16 cellular contexts compared by ENCODE assay signal in genomic region chr5:33489481-33490067, GRCh38. TPM values are rescaled to one million over a fixed set of nuclear protein-coding genes. Genes with fewer than 3 reads are reported as not detected.
DNase-seq lines count a peak whose midpoint lies in the region; ATAC-seq, FAIRE-seq and TF ChIP-seq lines count a peak whose summit lies in the region.
"Had no signal": no experiment of that assay in that cellular context is flagged by ENCODE, and none has a peak within 500 bp of the region (broad histone marks: within the 10 kb centered on the region; RNA-seq: fewer than 3 reads in every experiment).

No MANE protein-coding gene starts in this region.

- no peak overlapping the region for H2BK20ac ChIP-seq in H1 (ENCODE audit: low read length)

- FAIRE-seq in H1 (lab: Jason Lieb, UNC): peak; percentile 83
- FAIRE-seq: A204.1, D721Med, G401.6, GM12891 had no signal

- DNase-seq in H1 (ENCODE audit: low read depth in 1 of 2, low spot score in 2 of 2): no peak
- peak in 2 of 3 donors; percentile 17 to 32 for DNase-seq in mucosa of descending colon
- DNase-seq in ascending aorta (ENCODE audit: low spot score in 2 of 2): no peak
- no peak for DNase-seq in NCI-H1048 (lab: John Stamatoyannopoulos, UW)
- DNase-seq: AML-193; Caco-2; CD4-positive, alpha-beta T cell had no signal

- no peaks in the 10 kb centered on the region for H3K79me2 ChIP-seq in H1 (ENCODE audit: control insufficient read depth in 1 of 2, insufficient read depth in 2 of 2, low read length in 2 of 2)

- no peak for TF ChIP-seq RAD21 in H1 (IDR thresholded peaks at IDR 0.05 in 1 of 2, conservative IDR thresholded peaks at IDR 0.05 in 1 of 2; ENCODE audit: low read depth in 2 of 2, low read length in 2 of 2)

- no peak overlapping the region for H2BK15ac ChIP-seq in H1 (ENCODE audit: low read length)

- H3K23me2 ChIP-seq in H1 (ENCODE audit: low read depth, low read length): no peaks in the 10 kb centered on the region

- H4K5ac ChIP-seq in H1 (ENCODE audit: insufficient read length, low read depth, low read length): no peak overlapping the region

- H3K18ac ChIP-seq in H1 (ENCODE audit: extremely low read depth, low read length): no peak overlapping the region

- CTCF ChIA-PET in HEK293 (lab: Yijun Ruan, JAX): no interaction called here
- CTCF ChIA-PET in H1 (lab: Charles Lee; ENCODE audit: partially characterized antibody): interaction anchor here (0.7 to 2.4 kb wide), 7 partner anchors 9 to 1126 kb away, joined by 3 to 8 read pairs (median 4); no protein-coding TSS in a partner anchor

- no peaks in the 10 kb centered on the region for H4K20me1 ChIP-seq in H1 (replicated peaks in 1 of 2; ENCODE audit: control insufficient read depth in 1 of 2, insufficient read depth in 2 of 2, low read length in 2 of 2)

- H3K4ac ChIP-seq in H1 (replicated peaks; ENCODE audit: insufficient read length, low read depth, low read length): no peak overlapping the region

- no peak overlapping the region for H3K9ac ChIP-seq in H1 (replicated peaks in 1 of 4; ENCODE audit: extremely low read depth in 1 of 4, low read depth in 3 of 4, low read length in 3 of 4)
- H3K9ac ChIP-seq: KMS-11 had no signal

- POLR2A ChIA-PET in HEK293 (lab: Yijun Ruan, JAX) (no interaction called here), H1 (lab: Charles Lee; ENCODE audit: partially characterized antibody) (interaction anchor here (0.9 to 2.4 kb wide), 7 partner anchors 9 to 48 kb away, joined by 3 to 8 read pairs (median 6); partner anchors contain the start of gene TARS1)

- H2AFZ ChIP-seq in H1 (ENCODE audit: low read length): no peak overlapping the region

- H3K36me3 ChIP-seq in HEK293 (ENCODE audit: control insufficient read depth in 2 of 2, insufficient read depth in 1 of 2, low read length in 2 of 2): no peaks in the 10 kb centered on the region
- no peaks in the 10 kb centered on the region for H3K36me3 ChIP-seq in H1 (ENCODE audit: control insufficient read depth in 2 of 4, insufficient read depth in 4 of 4, low read length in 3 of 4)
- no peaks in the 10 kb centered on the region for H3K36me3 ChIP-seq in mucosa of descending colon (ENCODE audit: low read depth)
- no peaks in the 10 kb centered on the region for H3K36me3 ChIP-seq in ascending aorta

- TF ChIP-seq POLR2A in H1 (IDR thresholded peaks at IDR 0.05; ENCODE audit: control extremely low read depth in 1 of 2, low read depth in 2 of 2, low read length in 2 of 2): no peak

- H3K4me3 ChIP-seq in HEK293 (ENCODE audit: low read depth, low read length) (no peak overlapping the region), H1 (ENCODE audit: extremely low read depth in 1 of 4, insufficient read depth in 2 of 4, low read depth in 3 of 4, low read length in 4 of 4) (peak overlapping the region in 1 of 4 experiments; percentile 0; a peak in 1 of 8 replicates), mucosa of descending colon (no peak overlapping the region), ascending aorta (no peak overlapping the region)

- no peak overlapping the region for H4K91ac ChIP-seq in H1 (replicated peaks; ENCODE audit: insufficient read length, low read length)

- H3K9me3 ChIP-seq in HEK293 (ENCODE audit: control insufficient read depth, insufficient read depth, low read depth, low read length): no peaks in the 10 kb centered on the region
- no peaks in the 10 kb centered on the region for H3K9me3 ChIP-seq in H1 (ENCODE audit: insufficient read depth in 2 of 2, low read depth in 1 of 2, low read length in 1 of 2)
- H3K9me3 ChIP-seq in mucosa of descending colon: no peaks in the 10 kb centered on the region
- no peaks in the 10 kb centered on the region for H3K9me3 ChIP-seq in ascending aorta
- H3K9me3 ChIP-seq: Caco-2 had no signal

- no peak for TF ChIP-seq CTCF in HEK293 (tag by site-specific recombination; IDR thresholded peaks at IDR 0.05)
- TF ChIP-seq CTCF in H1 (IDR thresholded peaks at IDR 0.05; ENCODE audit: control extremely low read depth in 1 of 3, insufficient read depth in 1 of 3, low read depth in 1 of 3, low read length in 3 of 3): no peak
- TF ChIP-seq CTCF in mucosa of descending colon (IDR thresholded peaks at IDR 0.05): no peak
- no peak for TF ChIP-seq CTCF in ascending aorta (IDR thresholded peaks at IDR 0.05)

- H3K4me1 ChIP-seq in HEK293 (ENCODE audit: control insufficient read depth, insufficient read depth, low read length): no peaks in the 10 kb centered on the region
- H3K4me1 ChIP-seq in H1 (replicated peaks in 1 of 4; ENCODE audit: control insufficient read depth in 3 of 4, insufficient read depth in 4 of 4, low read length in 3 of 4): peaks cover 6 to 12% (median 9%) of the 10 kb centered on the region in 4 experiments; a peak in 6 of 7 replicates
- H3K4me1 ChIP-seq in mucosa of descending colon (ENCODE audit: low read depth): no peaks in the 10 kb centered on the region
- H3K4me1 ChIP-seq in ascending aorta: no peaks in the 10 kb centered on the region

- H2BK120ac ChIP-seq in H1 (replicated peaks; ENCODE audit: low read depth, low read length): no peak overlapping the region

- TF ChIP-seq EP300 in H1 (IDR thresholded peaks at IDR 0.05; ENCODE audit: borderline replicate concordance in 1 of 2, low read depth in 2 of 2, low read length in 2 of 2): no peak

- 63% methylated on average over 6 of the region's 6 CpGs; no CpG with 5 or more reads in 1 of the 2 experiments for WGBS in H1 (ENCODE audit: extremely low coverage in 1 of 2, insufficient coverage in 1 of 2, insufficient read length in 1 of 2, insufficient replicate concordance in 2 of 2, low coverage in 1 of 2, low lambda C conversion rate in 2 of 2, missing lambda C conversion rate in 1 of 2), 2 experiments

- H3K56ac ChIP-seq in H1 (replicated peaks; ENCODE audit: insufficient read length, low read depth, low read length): no peak overlapping the region

- H3K23ac ChIP-seq in H1 (ENCODE audit: insufficient read length): no peak overlapping the region

- ATAC-seq in mucosa of descending colon (no peak), GM19328 (IDR thresholded peaks at IDR 0.05; ENCODE audit: unreplicated experiment) (no peak)
- ATAC-seq: HCT116 had no signal

- H4K8ac ChIP-seq in H1 (ENCODE audit: extremely low read depth, insufficient read depth, low read length): no peak overlapping the region

- H3K79me1 ChIP-seq in H1 (ENCODE audit: low read depth, low read length): no peaks in the 10 kb centered on the region

- no peak overlapping the region for H2BK5ac ChIP-seq in H1 (ENCODE audit: low read depth, low read length)

- no peak overlapping the region for H2AK5ac ChIP-seq in H1 (ENCODE audit: low read depth, low read length)

- H3K27me3 ChIP-seq in H1 (replicated peaks in 1 of 4; ENCODE audit: control insufficient read depth in 3 of 4, extremely low read depth in 1 of 4, insufficient read depth in 3 of 4, low read length in 3 of 4) (no peaks in the 10 kb centered on the region), ascending aorta (no peaks in the 10 kb centered on the region)

- no peak overlapping the region for H3K4me2 ChIP-seq in H1 (ENCODE audit: insufficient read depth in 1 of 2, low read depth in 2 of 2, low read length in 2 of 2)
- H3K4me2 ChIP-seq: KMS-11 had no signal

- intact Hi-C loops in mucosa of descending colon (cut with DNase I, micrococcal nuclease): no loop called here
- intact Hi-C loops in ascending aorta (cut with DNase I): no loop called here

- no peak overlapping the region for H3K14ac ChIP-seq in H1 (ENCODE audit: insufficient read length)

- H3K27ac ChIP-seq in HEK293 (ENCODE audit: extremely low read depth, low read depth, low read length) (no peak overlapping the region), H1 (ENCODE audit: low read depth, low read length) (no peak overlapping the region), ascending aorta (no peak overlapping the region)
- H3K27ac ChIP-seq: C4-2B, KMS-11 had no signal

- no peak overlapping the region for H2BK12ac ChIP-seq in H1 (ENCODE audit: low read depth, low read length)

TF ChIP-seq in HEK293, 187 proteins besides CTCF, POLR2A, EP300 and RAD21 (continues in another document):
- TF ChIP-seq ZNF623 (tag by site-specific recombination; IDR thresholded peaks at IDR 0.05) (peak; percentile 38), ZNF514 (tag by site-specific recombination; IDR thresholded peaks at IDR 0.05) (no peak), ZNF223 (tag by site-specific recombination; IDR thresholded peaks at IDR 0.05) (no peak), ZNF555 (tag by site-specific recombination; conservative IDR thresholded peaks at IDR 0.05) (peak; percentile 45), MYNN (tag by site-specific recombination; IDR thresholded peaks at IDR 0.05; ENCODE audit: borderline replicate concordance) (no peak)

TF ChIP-seq in H1, 55 proteins besides CTCF, POLR2A, EP300 and RAD21:
- TF ChIP-seq KDM5A (IDR thresholded peaks at IDR 0.05; ENCODE audit: low read length) (no peak), RFX5 (IDR thresholded peaks at IDR 0.05; ENCODE audit: borderline replicate concordance, low read depth, low read length) (no peak), ZNF274 (IDR thresholded peaks at IDR 0.05; ENCODE audit: borderline replicate concordance, extremely low read depth, low read length) (no peak), EGR1 (IDR thresholded peaks at IDR 0.05; ENCODE audit: borderline replicate concordance, low read depth, low read length) (no peak), JUN (IDR thresholded peaks at IDR 0.05; ENCODE audit: low read depth, low read length) (no peak), TBP (IDR thresholded peaks at IDR 0.05; ENCODE audit: low read depth, low read length) (no peak), BCL11A (IDR thresholded peaks at IDR 0.05; ENCODE audit: low read depth in 2 of 2, low read length in 2 of 2) (no peak), RBBP5 (IDR thresholded peaks at IDR 0.05; ENCODE audit: borderline replicate concordance, low read depth, low read length) (no peak), GTF2F1 (IDR thresholded peaks at IDR 0.05; ENCODE audit: borderline replicate concordance, low read depth, low read length) (no peak), TEAD4 (IDR thresholded peaks at IDR 0.05; ENCODE audit: low read depth, low read length) (no peak), SP2 (IDR thresholded peaks at IDR 0.05; ENCODE audit: low read length) (no peak)

RNA-seq across cellular contexts. Expression of gene TARS1, which starts 48.8 kb away (rescaled TPM):
- 445 TPM in 2 replicates for total RNA-seq in H1 (2021; fragmentation: NEBNext Ultra II Directional; extraction: Animal tissue kit (Norgen Biotek cat#: 25700))
- 68.2 and 94.4 TPM in 2 replicates for polyA plus RNA-seq in H1 (2011; rRNA removed)
- polyA plus RNA-seq in H1 (2011; cell fraction: cytosol; rRNA removed): 178 TPM
- polyA plus RNA-seq in H1 (2011; cell fraction: nucleus; rRNA removed): 83.3 TPM
- polyA plus RNA-seq in H1 (2012, experiment 1 of 2): 228 to 439 TPM (median 275 TPM) in 4 replicates
- 39.4 TPM for polyA plus RNA-seq in H1 (2012, experiment 2 of 2)
- 374 TPM for polyA plus RNA-seq in H1 (2013, experiment 1 of 2)
- 374 TPM for polyA plus RNA-seq in H1 (2013, experiment 2 of 2)
- 216 and 217 TPM in 2 replicates for polyA minus RNA-seq in H1 (2011; rRNA and poly(A)+ RNA removed)
- 142 TPM for polyA minus RNA-seq in H1 (2011; cell fraction: cytosol; rRNA and poly(A)+ RNA removed)
- polyA minus RNA-seq in H1 (2011; cell fraction: nucleus; rRNA and poly(A)+ RNA removed): 125 TPM
- total RNA-seq in mucosa of descending colon: 100 to 1,000 TPM in 1 of 3 donors, 10 to 100 TPM in 2; 77.9 to 150 (median 94.6) TPM
- total RNA-seq in ascending aorta: 60.5 TPM

Comparison
In these comparisons a context has a peak if more than half of its experiments do, and no peak if none do; other contexts are left out.
1. DNase-seq: peak in mucosa of descending colon (2 of 3); none in H1 (0 of 2), ascending aorta (0 of 2) and NCI-H1048 (single experiment).